ENCODE assay signal across 9 cellular contexts in the genomic region with DNA sequence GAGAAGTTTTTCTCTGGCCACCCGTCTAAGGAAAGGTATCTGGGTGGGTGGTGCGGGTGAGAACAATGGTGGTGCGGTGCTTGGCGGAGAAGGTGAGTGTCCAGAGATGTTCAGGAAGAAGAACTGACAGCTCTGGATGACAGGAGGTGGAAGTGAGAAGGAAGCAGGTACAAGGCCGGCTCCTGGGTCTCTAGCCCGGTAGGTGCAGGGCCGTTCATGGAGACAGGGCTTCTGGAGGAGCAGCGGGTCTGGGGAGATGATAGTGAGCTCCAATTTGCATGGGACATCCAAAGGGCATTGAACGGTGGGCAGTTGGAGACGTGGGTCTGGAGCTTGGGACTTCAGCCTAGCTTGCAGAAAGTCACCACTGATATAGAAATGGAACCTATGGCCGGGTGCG. TPM values are rescaled to one million over a fixed set of nuclear protein-coding genes. Genes with fewer than 3 reads are reported as not detected.
DNase-seq lines count a peak whose midpoint lies in the region; ATAC-seq and TF ChIP-seq lines count a peak whose summit lies in the region.
"Had no signal": no experiment of that assay in that cellular context is flagged by ENCODE, and none has a peak within 500 bp of the region (broad histone marks: within the 10 kb centered on the region; RNA-seq: fewer than 3 reads in every experiment).

No MANE protein-coding gene starts in this region.

- DNase-seq in H7 (no peak), hepatocyte (ENCODE audit: low spot score) (no peak), cerebellar cortex (ENCODE audit: low spot score) (no peak), NCI-H2029 (lab: John Stamatoyannopoulos, UW) (no peak)
- DNase-seq: NCI-H69, small intestine had no signal

- no peaks in the 10 kb centered on the region; the same call in 1 of the 2 replicates for H3K27me3 ChIP-seq in H7 (ENCODE audit: control insufficient read depth, insufficient read depth, low read length)
- no peaks in the 10 kb centered on the region for H3K27me3 ChIP-seq in SU-DHL-6 (ENCODE audit: low read length)
- no peaks in the 10 kb centered on the region for H3K27me3 ChIP-seq in hepatocyte
- no peaks in the 10 kb centered on the region for H3K27me3 ChIP-seq in skeletal muscle tissue (ENCODE audit: control insufficient read depth in 3 of 3, insufficient read depth in 3 of 3, low read length in 3 of 3)

- peak overlapping the region; percentile 40 for H3K4me2 ChIP-seq in SU-DHL-6 (ENCODE audit: low read depth, low read length, poor library complexity, severe bottlenecking)
- peak overlapping the region; percentile 82 for H3K4me2 ChIP-seq in hepatocyte

- no peak for ATAC-seq in GM21528 (IDR thresholded peaks at IDR 0.05; ENCODE audit: low FRiP score, unreplicated experiment)

- H4K20me1 ChIP-seq in SU-DHL-6 (ENCODE audit: low read depth, low read length) (no peaks in the 10 kb centered on the region), hepatocyte (ENCODE audit: insufficient read depth, poor library complexity, severe bottlenecking) (no peaks in the 10 kb centered on the region)

- peak overlapping the region; percentile 46; the same call in 1 of the 2 replicates for H3K9ac ChIP-seq in SU-DHL-6 (ENCODE audit: low read length)
- H3K9ac ChIP-seq in skeletal muscle tissue (ENCODE audit: low read depth in 1 of 3, low read length in 3 of 3) = peak overlapping the region; percentile 54 to 71 (median 64)

- WGBS in hepatocyte (ENCODE audit: low lambda C conversion rate, missing lambda C conversion rate) = 77% methylated on average over 12 of the region's 12 CpGs

- no peak for TF ChIP-seq CTCF in SU-DHL-6 (IDR thresholded peaks at IDR 0.05; ENCODE audit: insufficient read depth, low read length, poor library complexity, severe bottlenecking)
- TF ChIP-seq CTCF in hepatocyte (IDR thresholded peaks at IDR 0.05; ENCODE audit: poor library complexity) = no peak

- peak overlapping the region; percentile 25; the same call in 1 of the 2 replicates for H3K4me3 ChIP-seq in H7 (ENCODE audit: insufficient read depth, low read depth, low read length)
- no peak overlapping the region for H3K4me3 ChIP-seq in SU-DHL-6 (ENCODE audit: insufficient read depth, low read length, poor library complexity, severe bottlenecking)
- no peak overlapping the region for H3K4me3 ChIP-seq in hepatocyte
- peak overlapping the region; percentile 56 to 59 (median 58) for H3K4me3 ChIP-seq in skeletal muscle tissue (ENCODE audit: low read length in 3 of 3)

- H3K36me3 ChIP-seq in H7 (replicated peaks; ENCODE audit: control insufficient read depth, insufficient read depth, low read length) (no peaks in the 10 kb centered on the region), SU-DHL-6 (ENCODE audit: low read length) (no peaks in the 10 kb centered on the region), hepatocyte (replicated peaks; ENCODE audit: insufficient read depth, low read depth) (no peaks in the 10 kb centered on the region), skeletal muscle tissue (ENCODE audit: control insufficient read depth in 3 of 3, insufficient read depth in 3 of 3, low read length in 3 of 3) (no peaks in the 10 kb centered on the region)

- H3F3A ChIP-seq in SU-DHL-6 (ENCODE audit: insufficient read depth) = no peaks in the 10 kb centered on the region

- H3K9me2 ChIP-seq in SU-DHL-6 (replicated peaks; ENCODE audit: insufficient read depth, low read length) = no peaks in the 10 kb centered on the region
- no peaks in the 10 kb centered on the region for H3K9me2 ChIP-seq in hepatocyte (replicated peaks; ENCODE audit: insufficient read depth)

- peaks cover 6% of the 10 kb centered on the region for H3K4me1 ChIP-seq in hepatocyte (ENCODE audit: insufficient read depth)
- peaks cover 4 to 7% (median 7%) of the 10 kb centered on the region in 3 donors for H3K4me1 ChIP-seq in skeletal muscle tissue (ENCODE audit: control insufficient read depth in 3 of 3, insufficient read depth in 3 of 3, low read length in 3 of 3)

- H3K27ac ChIP-seq in SU-DHL-6 (ENCODE audit: low read depth, low read length) = no peak overlapping the region
- H3K27ac ChIP-seq in hepatocyte = no peak overlapping the region
- H3K27ac ChIP-seq in skeletal muscle tissue (ENCODE audit: low read depth, low read length) = peak overlapping the region; percentile 40

- H2AFZ ChIP-seq in SU-DHL-6 (ENCODE audit: low read depth, low read length, severe bottlenecking) (no peak overlapping the region), hepatocyte (peak overlapping the region; percentile 83)

- no peaks in the 10 kb centered on the region for H3K79me2 ChIP-seq in SU-DHL-6 (ENCODE audit: insufficient read depth, low read length)
- no peaks in the 10 kb centered on the region for H3K79me2 ChIP-seq in hepatocyte

- H3K9me3 ChIP-seq in SU-DHL-6 (ENCODE audit: insufficient read depth, low read length) = no peaks in the 10 kb centered on the region
- no peaks in the 10 kb centered on the region for H3K9me3 ChIP-seq in hepatocyte (ENCODE audit: low read depth)
- H3K9me3 ChIP-seq in skeletal muscle tissue (ENCODE audit: control insufficient read depth in 3 of 3, low read length in 3 of 3) = no peaks in the 10 kb centered on the region

RNA-seq across cellular contexts. Expression of a gene that starts 1.0 kb away (rescaled TPM):
- total RNA-seq in H7 (2014; rRNA removed; shearing (Covaris generic)) = 25.5 and 33.0 TPM in 2 replicates
- total RNA-seq in hepatocyte (9.3 and 15.2 TPM in 2 replicates), skeletal muscle tissue (6.3 TPM)
- 15.5 and 21.1 TPM in 2 replicates for polyA plus RNA-seq in hepatocyte

RNA-seq across cellular contexts. Expression of a gene that starts 17.3 kb away (rescaled TPM):
- 2.8 and 6.2 TPM in 2 replicates for total RNA-seq in H7 (2014; rRNA removed; shearing (Covaris generic))
- total RNA-seq in hepatocyte = 15.6 TPM in 2 replicates
- polyA plus RNA-seq in hepatocyte = 9.3 and 12.1 TPM in 2 replicates
- 25.1 TPM for total RNA-seq in skeletal muscle tissue

Comparison
In these comparisons a context has a peak if more than half of its experiments do, and no peak if none do; other contexts are left out.
1. H3K4me3 ChIP-seq: peak in H7 (single experiment) and skeletal muscle tissue (3 of 3); none in SU-DHL-6 (single experiment) and hepatocyte (single experiment).